ENCODE assay signal across 1 cellular context in the genomic region with DNA sequence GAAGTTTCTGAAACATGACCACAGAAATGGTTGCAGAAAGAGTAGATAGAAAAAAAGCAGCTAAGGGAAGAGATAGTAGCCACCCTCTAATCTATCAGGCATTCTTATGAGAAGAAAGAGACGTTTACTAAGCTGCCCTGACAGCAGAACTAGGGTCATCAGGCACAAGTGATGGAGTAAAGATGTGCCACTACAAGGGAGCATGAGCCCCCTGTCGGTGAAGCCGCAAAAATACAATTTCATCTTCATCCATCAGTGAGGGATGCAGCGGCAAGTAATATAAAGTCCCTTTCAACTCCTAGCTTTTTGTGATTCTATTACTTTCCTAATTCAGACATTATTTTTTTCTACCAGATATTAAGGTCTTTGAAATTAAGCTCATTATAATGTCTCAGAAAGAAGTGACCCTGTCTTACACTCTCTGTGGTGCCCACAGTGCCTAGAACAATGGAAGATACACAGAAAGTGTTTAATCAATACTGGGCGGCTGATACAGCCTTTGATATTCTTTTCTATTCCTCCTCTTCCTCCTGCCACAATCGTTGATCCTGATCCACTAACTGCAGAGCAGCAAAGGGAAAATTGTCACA.
TF ChIP-seq lines count a peak whose summit lies in the region.

No MANE protein-coding gene starts in this region.

TF ChIP-seq in WTC11, 78 proteins besides CTCF, POLR2A, EP300 and RAD21 (continued from another document):
- TF ChIP-seq, protein P1, sequence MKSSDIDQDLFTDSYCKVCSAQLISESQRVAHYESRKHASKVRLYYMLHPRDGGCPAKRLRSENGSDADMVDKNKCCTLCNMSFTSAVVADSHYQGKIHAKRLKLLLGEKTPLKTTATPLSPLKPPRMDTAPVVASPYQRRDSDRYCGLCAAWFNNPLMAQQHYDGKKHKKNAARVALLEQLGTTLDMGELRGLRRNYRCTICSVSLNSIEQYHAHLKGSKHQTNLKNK (CRISPR knock-in tag; IDR thresholded peaks at IDR 0.05) = no peak
- TF ChIP-seq OVOL2 (CRISPR knock-in tag; IDR thresholded peaks at IDR 0.05; ENCODE audit: borderline replicate concordance) = no peak
- no peak for TF ChIP-seq CBFB (CRISPR knock-in tag; IDR thresholded peaks at IDR 0.05; ENCODE audit: low read depth)
- TF ChIP-seq, protein P2, sequence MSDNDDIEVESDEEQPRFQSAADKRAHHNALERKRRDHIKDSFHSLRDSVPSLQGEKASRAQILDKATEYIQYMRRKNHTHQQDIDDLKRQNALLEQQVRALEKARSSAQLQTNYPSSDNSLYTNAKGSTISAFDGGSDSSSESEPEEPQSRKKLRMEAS (CRISPR knock-in tag; IDR thresholded peaks at IDR 0.05) = no peak
- TF ChIP-seq, protein P3, sequence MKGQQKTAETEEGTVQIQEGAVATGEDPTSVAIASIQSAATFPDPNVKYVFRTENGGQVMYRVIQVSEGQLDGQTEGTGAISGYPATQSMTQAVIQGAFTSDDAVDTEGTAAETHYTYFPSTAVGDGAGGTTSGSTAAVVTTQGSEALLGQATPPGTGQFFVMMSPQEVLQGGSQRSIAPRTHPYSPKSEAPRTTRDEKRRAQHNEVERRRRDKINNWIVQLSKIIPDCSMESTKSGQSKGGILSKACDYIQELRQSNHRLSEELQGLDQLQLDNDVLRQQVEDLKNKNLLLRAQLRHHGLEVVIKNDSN (CRISPR knock-in tag; IDR thresholded peaks at IDR 0.05) = no peak
- TF ChIP-seq, protein P4, sequence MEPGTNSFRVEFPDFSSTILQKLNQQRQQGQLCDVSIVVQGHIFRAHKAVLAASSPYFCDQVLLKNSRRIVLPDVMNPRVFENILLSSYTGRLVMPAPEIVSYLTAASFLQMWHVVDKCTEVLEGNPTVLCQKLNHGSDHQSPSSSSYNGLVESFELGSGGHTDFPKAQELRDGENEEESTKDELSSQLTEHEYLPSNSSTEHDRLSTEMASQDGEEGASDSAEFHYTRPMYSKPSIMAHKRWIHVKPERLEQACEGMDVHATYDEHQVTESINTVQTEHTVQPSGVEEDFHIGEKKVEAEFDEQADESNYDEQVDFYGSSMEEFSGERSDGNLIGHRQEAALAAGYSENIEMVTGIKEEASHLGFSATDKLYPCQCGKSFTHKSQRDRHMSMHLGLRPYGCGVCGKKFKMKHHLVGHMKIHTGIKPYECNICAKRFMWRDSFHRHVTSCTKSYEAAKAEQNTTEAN (CRISPR knock-in tag; IDR thresholded peaks at IDR 0.05) = no peak
- TF ChIP-seq, protein P5, sequence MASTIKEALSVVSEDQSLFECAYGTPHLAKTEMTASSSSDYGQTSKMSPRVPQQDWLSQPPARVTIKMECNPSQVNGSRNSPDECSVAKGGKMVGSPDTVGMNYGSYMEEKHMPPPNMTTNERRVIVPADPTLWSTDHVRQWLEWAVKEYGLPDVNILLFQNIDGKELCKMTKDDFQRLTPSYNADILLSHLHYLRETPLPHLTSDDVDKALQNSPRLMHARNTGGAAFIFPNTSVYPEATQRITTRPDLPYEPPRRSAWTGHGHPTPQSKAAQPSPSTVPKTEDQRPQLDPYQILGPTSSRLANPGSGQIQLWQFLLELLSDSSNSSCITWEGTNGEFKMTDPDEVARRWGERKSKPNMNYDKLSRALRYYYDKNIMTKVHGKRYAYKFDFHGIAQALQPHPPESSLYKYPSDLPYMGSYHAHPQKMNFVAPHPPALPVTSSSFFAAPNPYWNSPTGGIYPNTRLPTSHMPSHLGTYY (CRISPR knock-in tag; IDR thresholded peaks at IDR 0.05) = no peak
- no peak for TF ChIP-seq MXD4 (CRISPR knock-in tag; IDR thresholded peaks at IDR 0.05; ENCODE audit: borderline replicate concordance)
